9 cellular contexts compared by ENCODE assay signal in the genomic region with DNA sequence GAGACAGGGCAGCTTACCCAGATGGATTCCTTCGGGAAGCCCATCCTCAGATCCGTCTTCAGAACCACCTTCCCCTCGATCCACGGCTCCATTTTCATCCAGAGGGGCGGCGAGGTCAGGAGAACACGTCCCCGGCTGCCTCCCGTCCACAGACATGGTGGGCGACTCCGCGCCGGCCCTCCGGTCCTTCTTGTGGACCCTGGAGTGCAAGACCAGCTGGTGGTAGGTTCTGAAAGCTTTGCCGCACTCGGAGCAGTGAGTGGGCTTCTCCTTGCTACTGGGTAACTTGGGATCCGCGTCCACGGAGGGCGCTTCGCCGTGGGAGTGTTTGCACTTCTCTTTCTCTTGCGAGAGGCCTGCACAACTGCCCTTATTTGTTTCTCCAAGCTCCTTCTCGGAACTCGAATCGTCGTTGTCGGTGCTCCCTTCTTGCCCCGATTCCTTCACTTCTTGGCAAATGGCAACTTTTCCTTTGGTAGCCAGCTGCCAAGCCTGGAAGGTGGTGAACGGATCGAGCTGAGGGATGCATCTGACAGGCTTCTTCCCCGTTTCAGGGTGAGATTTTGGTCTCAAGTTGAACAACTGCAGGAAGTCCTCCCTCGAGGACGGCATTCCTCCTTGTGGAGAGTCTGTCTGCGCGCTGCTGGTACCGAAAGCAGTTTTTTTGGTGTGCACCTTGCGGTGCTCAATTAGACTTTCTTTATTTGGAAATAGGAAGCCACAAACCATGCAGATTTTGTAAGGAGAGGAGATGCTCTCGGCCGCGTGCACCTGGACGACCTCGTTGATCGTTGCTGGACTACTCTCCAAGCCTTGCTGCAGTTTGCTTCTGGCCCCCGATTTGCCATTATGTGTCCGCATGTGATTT. TPM values are rescaled to one million over a fixed set of nuclear protein-coding genes. Genes with fewer than 3 reads are reported as not detected.
DNase-seq lines count a peak whose midpoint lies in the region; ATAC-seq, FAIRE-seq and TF ChIP-seq lines count a peak whose summit lies in the region.
"Had no signal": no experiment of that assay in that cellular context is flagged by ENCODE, and none has a peak within 500 bp of the region (broad histone marks: within the 10 kb centered on the region; RNA-seq: fewer than 3 reads in every experiment).

No MANE protein-coding gene starts in this region.

- H2BK12ac ChIP-seq in trophoblast cell (ENCODE audit: low read length): no peak overlapping the region

- peaks cover 17% of the 10 kb centered on the region for H4K20me1 ChIP-seq in PC-3 (ENCODE audit: low read length)

- intact Hi-C loops in PC-3 (cut with micrococcal nuclease): no loop called here

- no peak overlapping the region for H2BK120ac ChIP-seq in trophoblast cell (ENCODE audit: insufficient read depth, low read length, poor library complexity)

- H2BK5ac ChIP-seq in trophoblast cell (ENCODE audit: low read depth, low read length, poor library complexity): no peak overlapping the region

- no CpG with 5 or more reads among the region's 46 CpGs for WGBS in trophoblast cell (ENCODE audit: extremely low coverage, insufficient coverage, insufficient read length)

- no peak overlapping the region for H2AK5ac ChIP-seq in trophoblast cell (ENCODE audit: low read length)

- H3K4me1 Mint-ChIP-seq in central memory CD8-positive, alpha-beta T cell: peaks cover 69% of the 10 kb centered on the region

- peaks cover 55% of the 10 kb centered on the region for H3K36me3 Mint-ChIP-seq in central memory CD8-positive, alpha-beta T cell (ENCODE audit: insufficient read depth)

- H3F3A ChIP-seq in PC-3 (ENCODE audit: low read length, unreplicated experiment): peaks cover 22% of the 10 kb centered on the region

- H3K4me2 ChIP-seq in PC-3 (ENCODE audit: low read length) (peak overlapping the region; percentile 86), trophoblast cell (ENCODE audit: low read length) (no peak overlapping the region)

- DNase-seq in GM12865 (ENCODE audit: low read depth): peak; percentile 81
- DNase-seq in PC-3: peak; percentile 57
- no peak for DNase-seq in central memory CD8-positive, alpha-beta T cell (ENCODE audit: low spot score in 2 of 2)
- DNase-seq in trophoblast cell: no peak
- DNase-seq in NCI-H2227 treated with DMSO at 0.1 percent for 48 hours (lab: John Stamatoyannopoulos, UW): no peak
- no peak for DNase-seq in DMS 273 treated with DMSO at 0.1 percent for 48 hours (lab: John Stamatoyannopoulos, UW)
- no peak for DNase-seq in D721Med (ENCODE audit: insufficient read length, low spot score)

- no peak overlapping the region for H3K18ac ChIP-seq in trophoblast cell (ENCODE audit: low read length)

- ATAC-seq in PC-3: no peak
- no peak for ATAC-seq in central memory CD8-positive, alpha-beta T cell (replicated peaks; ENCODE audit: extremely low read depth, poor library complexity, severe bottlenecking)
- no peak for ATAC-seq in HG02763 (IDR thresholded peaks at IDR 0.05; ENCODE audit: unreplicated experiment)

- no peaks in the 10 kb centered on the region for H3K9me2 ChIP-seq in PC-3 (replicated peaks; ENCODE audit: low read length)

- H3K4me1 ChIP-seq in PC-3 (ENCODE audit: insufficient read depth, low read length) (peaks cover 84% of the 10 kb centered on the region), trophoblast cell (ENCODE audit: control insufficient read depth in 1 of 2, insufficient read depth in 2 of 2, low read length in 2 of 2) (peaks cover 0 to 9% of the 10 kb centered on the region in 2 experiments)

- peak overlapping the region; percentile 89 for H3K4ac ChIP-seq in trophoblast cell (ENCODE audit: low read depth, low read length)

- no peak overlapping the region for H4K91ac ChIP-seq in trophoblast cell (ENCODE audit: low read depth, low read length)

- H4K12ac ChIP-seq in trophoblast cell (ENCODE audit: low read depth, low read length): no peak overlapping the region

- H3K9me3 ChIP-seq in PC-3 (ENCODE audit: low read length): no peaks in the 10 kb centered on the region
- H3K9me3 ChIP-seq in trophoblast cell (ENCODE audit: insufficient read depth, low read depth, low read length): no peaks in the 10 kb centered on the region

- peak overlapping the region; percentile 92 for H3K27ac Mint-ChIP-seq in central memory CD8-positive, alpha-beta T cell (ENCODE audit: low read depth)

- peaks cover 2% of the 10 kb centered on the region for H3K79me1 ChIP-seq in trophoblast cell (ENCODE audit: low read length)

- H3K14ac ChIP-seq in trophoblast cell (ENCODE audit: low read length): no peak overlapping the region

- no peak overlapping the region for H3K23ac ChIP-seq in trophoblast cell (ENCODE audit: low read length)

- H3K79me2 ChIP-seq in PC-3 (ENCODE audit: low read length) (peaks cover 100% of the 10 kb centered on the region), trophoblast cell (ENCODE audit: control insufficient read depth, insufficient read depth, low read length, poor library complexity) (peaks cover 32% of the 10 kb centered on the region)

- POLR2A ChIA-PET in PC-3 (lab: Charles Lee; ENCODE audit: unreplicated experiment): interaction anchor here (1.0 kb wide), 1 partner anchor 10 kb away, joined by 3 read pairs; no protein-coding TSS in a partner anchor

- H3K9ac ChIP-seq in PC-3 (ENCODE audit: low read length): peak overlapping the region; percentile 85
- no peak overlapping the region for H3K9ac ChIP-seq in trophoblast cell (ENCODE audit: low read length)

- no peaks in the 10 kb centered on the region for H3K9me3 Mint-ChIP-seq in central memory CD8-positive, alpha-beta T cell

- H2AFZ ChIP-seq in PC-3 (ENCODE audit: low read length) (no peak overlapping the region), trophoblast cell (ENCODE audit: insufficient read depth, low read length, poor library complexity) (no peak overlapping the region)

- H3K36me3 ChIP-seq in PC-3 (ENCODE audit: low read depth, low read length) (peaks cover 49% of the 10 kb centered on the region), trophoblast cell (ENCODE audit: control insufficient read depth in 1 of 2, insufficient read depth in 2 of 2, low read length in 2 of 2) (peaks cover 24 to 38% of the 10 kb centered on the region in 2 experiments)

- H3K4me3 Mint-ChIP-seq in central memory CD8-positive, alpha-beta T cell: peak overlapping the region; percentile 95

- H4K8ac ChIP-seq in trophoblast cell (ENCODE audit: low read depth, low read length): no peak overlapping the region

- BruUV-seq in PC-3 (replicated peaks; lab: Mats Ljungman, UMichigan): no TSS peak

- FAIRE-seq in D721Med (lab: Jason Lieb, UNC): no peak
- FAIRE-seq: endometrium had no signal

- H3K27me3 ChIP-seq in PC-3 (ENCODE audit: low read length) (no peaks in the 10 kb centered on the region), trophoblast cell (ENCODE audit: insufficient read depth, low read length) (no peaks in the 10 kb centered on the region)

- H3K4me3 ChIP-seq in GM12865 (ENCODE audit: low read depth, low read length) (peak overlapping the region; percentile 57), PC-3 (ENCODE audit: low read length) (peak overlapping the region; percentile 75), trophoblast cell (ENCODE audit: low read depth, low read length) (no peak overlapping the region)

- TF ChIP-seq CTCF in GM12865 (IDR thresholded peaks at IDR 0.05; ENCODE audit: insufficient read depth, low read depth, low read length, missing control alignments) (no peak), PC-3 (conservative IDR thresholded peaks at IDR 0.05; ENCODE audit: low read depth, low read length) (no peak), D721Med (IDR thresholded peaks at IDR 0.05; ENCODE audit: insufficient read depth, missing control alignments) (no peak)

- no peaks in the 10 kb centered on the region for H3K27me3 Mint-ChIP-seq in central memory CD8-positive, alpha-beta T cell

- H3K27ac ChIP-seq in PC-3 (ENCODE audit: low read length) (peak overlapping the region; percentile 88), trophoblast cell (ENCODE audit: low read depth, low read length) (no peak overlapping the region)

- CTCF ChIA-PET in PC-3 (lab: Charles Lee): no interaction called here

RNA-seq across cellular contexts. Expression of a gene that starts 12.0 kb away (rescaled TPM):
- total RNA-seq in PC-3 (2014; rRNA removed): 45.6 and 55.5 TPM in 2 replicates
- 45.3 and 46.1 TPM in 2 replicates for polyA plus RNA-seq in trophoblast cell (2013)

Comparison
In these comparisons a context has a peak if more than half of its experiments do, and no peak if none do; other contexts are left out.
1. DNase-seq: peak in GM12865 (single experiment) and PC-3 (single experiment); none in central memory CD8-positive, alpha-beta T cell (0 of 2), trophoblast cell (0 of 2), NCI-H2227 treated with DMSO at 0.1 percent for 48 hours (single experiment), DMS 273 treated with DMSO at 0.1 percent for 48 hours (single experiment) and D721Med (single experiment).